16 cellular contexts compared by ENCODE assay signal in genomic region chr20:7146552-7147219, GRCh38.
"Had no signal": no experiment of that assay in that cellular context is flagged by ENCODE, and none has a peak within 500 bp of the region (broad histone marks: within the 10 kb centered on the region; RNA-seq: fewer than 3 reads in every experiment).

No MANE protein-coding gene starts in this region.

- DNase-seq: activated CD4-positive, alpha-beta T cell treated with anti-CD3 and anti-CD28 coated beads for 4 hours; activated CD8-positive, alpha-beta T cell treated with anti-CD3 and anti-CD28 coated beads for 36 hours; activated effector memory CD4-positive, alpha-beta T cell treated with anti-CD3 and anti-CD28 coated beads, Interleukin-2, amount 50 U/mL, for 16 hours; activated T-cell treated with anti-CD3 and anti-CD28 coated beads, Interleukin-2, amount 50 U/mL, for 4 hours; adrenal gland; dorsolateral prefrontal cortex; hippocampal formation; left lung; sigmoid colon; spleen; stimulated activated naive CD8-positive, alpha-beta T cell treated with anti-CD3 and anti-CD28 coated beads, Interleukin-15, amount 100 ng/mL, for 72 hours had no signal

- H3K9me3 Mint-ChIP-seq: activated naive CD4-positive, alpha-beta T cell treated with anti-CD3 and anti-CD28 coated beads, Interleukin-2, amount 50 U/mL, for 24 hours; type B pancreatic cell had no signal

- H3K4me1 Mint-ChIP-seq: activated naive CD4-positive, alpha-beta T cell treated with anti-CD3 and anti-CD28 coated beads, Interleukin-2, amount 50 U/mL, for 24 hours; stimulated activated naive CD8-positive, alpha-beta T cell treated with anti-CD3 and anti-CD28 coated beads, Interleukin-15, amount 100 ng/mL, for 72 hours had no signal

- H3K36me3 Mint-ChIP-seq: activated naive CD4-positive, alpha-beta T cell treated with anti-CD3 and anti-CD28 coated beads, Interleukin-2, amount 50 U/mL, for 24 hours; natural killer cell treated with Interleukin-12 subunit alpha and Interleukin-12 subunit beta and Interleukin-15 and Interleukin-18, amount 100 ng/mL, for 72 hours; type B pancreatic cell had no signal

- H3K27me3 Mint-ChIP-seq: activated CD8-positive, alpha-beta T cell treated with anti-CD3 and anti-CD28 coated beads for 36 hours; activated naive CD4-positive, alpha-beta T cell treated with anti-CD3 and anti-CD28 coated beads, Interleukin-2, amount 50 U/mL, for 24 hours; natural killer cell treated with Interleukin-12 subunit alpha and Interleukin-12 subunit beta and Interleukin-15 and Interleukin-18, amount 100 ng/mL, for 72 hours; stimulated activated naive CD8-positive, alpha-beta T cell treated with anti-CD3 and anti-CD28 coated beads, Interleukin-15, amount 100 ng/mL, for 72 hours had no signal

- H3K4me3 ChIP-seq: adrenal gland, dorsolateral prefrontal cortex, left lung, psoas muscle, sigmoid colon, spleen had no signal

- H3K27ac Mint-ChIP-seq: activated CD8-positive, alpha-beta T cell treated with anti-CD3 and anti-CD28 coated beads for 36 hours; activated naive CD4-positive, alpha-beta T cell treated with anti-CD3 and anti-CD28 coated beads, Interleukin-2, amount 50 U/mL, for 24 hours; natural killer cell treated with Interleukin-12 subunit alpha and Interleukin-12 subunit beta and Interleukin-15 and Interleukin-18, amount 100 ng/mL, for 72 hours; T-helper 1 cell treated with Interleukin-12 subunit alpha and Interleukin-12 subunit beta and Interleukin-4 antibody, amounts not matched to agents 30 μg/mL and 1 μg/mL, for 36 hours; type B pancreatic cell had no signal

- H3K4me3 Mint-ChIP-seq: activated CD8-positive, alpha-beta T cell treated with anti-CD3 and anti-CD28 coated beads for 36 hours; activated naive CD4-positive, alpha-beta T cell treated with anti-CD3 and anti-CD28 coated beads, Interleukin-2, amount 50 U/mL, for 24 hours; activated T-cell treated with anti-CD3 and anti-CD28 coated beads, Interleukin-2, amount 50 U/mL, for 4 hours; natural killer cell treated with Interleukin-12 subunit alpha and Interleukin-12 subunit beta and Interleukin-15 and Interleukin-18, amount 100 ng/mL, for 72 hours; stimulated activated naive CD8-positive, alpha-beta T cell treated with anti-CD3 and anti-CD28 coated beads, Interleukin-15, amount 100 ng/mL, for 72 hours; T-helper 1 cell treated with Interleukin-12 subunit alpha and Interleukin-12 subunit beta and Interleukin-4 antibody, amounts not matched to agents 30 μg/mL and 1 μg/mL, for 36 hours; type B pancreatic cell had no signal
